ENCODE assay signal across 8 cellular contexts in the genomic region with DNA sequence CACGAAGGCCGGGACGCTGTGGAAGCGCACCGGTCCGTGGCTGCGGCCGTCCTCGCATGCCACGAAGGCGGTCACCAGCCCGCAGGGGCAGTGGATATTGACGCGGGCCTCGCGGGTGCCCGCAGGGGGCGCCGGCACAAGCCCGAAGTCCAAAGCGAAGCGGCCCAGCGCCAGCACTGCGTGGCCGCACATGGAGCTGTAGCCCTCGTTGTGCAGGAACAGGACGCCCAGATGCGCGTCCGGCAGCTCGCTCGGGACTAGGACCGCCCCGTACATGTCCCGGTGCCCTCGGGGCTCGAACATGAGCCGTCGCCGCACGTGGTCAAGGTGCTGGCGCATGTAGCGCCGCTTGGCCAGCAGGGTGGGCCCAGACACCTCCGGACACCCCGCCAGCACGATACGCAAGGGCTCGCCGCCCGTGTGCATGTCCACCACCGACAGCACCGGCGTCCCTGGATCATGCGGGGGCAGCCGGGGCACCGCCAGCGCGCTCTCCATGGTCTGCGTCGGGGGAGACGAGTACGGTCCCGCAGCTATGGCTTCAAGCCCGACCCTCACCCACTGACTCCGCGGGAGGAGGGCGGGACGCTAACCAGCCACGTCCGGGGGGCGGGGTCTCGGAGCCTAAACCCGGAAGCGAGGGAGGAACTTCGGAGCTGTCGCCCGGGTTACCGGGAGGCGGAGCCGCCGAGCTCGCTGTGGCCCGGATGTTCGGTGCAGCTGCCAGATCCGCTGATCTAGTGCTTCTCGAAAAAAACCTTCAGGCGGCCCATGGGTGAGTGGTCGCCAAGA. TPM values are rescaled to one million over a fixed set of nuclear protein-coding genes. Genes with fewer than 3 reads are reported as not detected.
DNase-seq lines count a peak whose midpoint lies in the region; ATAC-seq and TF ChIP-seq lines count a peak whose summit lies in the region.

A gene with protein sequence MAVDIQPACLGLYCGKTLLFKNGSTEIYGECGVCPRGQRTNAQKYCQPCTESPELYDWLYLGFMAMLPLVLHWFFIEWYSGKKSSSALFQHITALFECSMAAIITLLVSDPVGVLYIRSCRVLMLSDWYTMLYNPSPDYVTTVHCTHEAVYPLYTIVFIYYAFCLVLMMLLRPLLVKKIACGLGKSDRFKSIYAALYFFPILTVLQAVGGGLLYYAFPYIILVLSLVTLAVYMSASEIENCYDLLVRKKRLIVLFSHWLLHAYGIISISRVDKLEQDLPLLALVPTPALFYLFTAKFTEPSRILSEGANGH (plus strand): TSS at position 699 of the 792 bp plus-strand sequence. CDS start 73 bp downstream, at position 772.
A gene (minus strand): TSS at position 590 of the 792 bp plus-strand sequence. CDS start 92 bp downstream, at position 498.

- no peaks in the 10 kb centered on the region for H3K27me3 ChIP-seq in OCI-LY3 (ENCODE audit: low read depth, low read length)

- H3K27ac Mint-ChIP-seq in endothelial cell (ENCODE audit: unreplicated experiment), result peak within 1 kb of the TSS; percentile 96

- peak within 1 kb of the TSS; percentile 88 for H3K4me3 ChIP-seq in OCI-LY3 (ENCODE audit: low read length)

- peaks cover 42% of the 10 kb centered on the region for H3K79me2 ChIP-seq in OCI-LY3 (ENCODE audit: low read length)

- no peaks in the 10 kb centered on the region for H3K9me3 Mint-ChIP-seq in endothelial cell (ENCODE audit: unreplicated experiment)

- peaks cover 16% of the 10 kb centered on the region for H3K36me3 ChIP-seq in OCI-LY3 (replicated peaks; ENCODE audit: low read depth, low read length)

- peak; percentile 86 for ATAC-seq in GM21526 (IDR thresholded peaks at IDR 0.05; ENCODE audit: low FRiP score, unreplicated experiment)

- peaks cover 14% of the 10 kb centered on the region for H3K4me1 ChIP-seq in OCI-LY3 (ENCODE audit: low read length)

- H2AFZ ChIP-seq in OCI-LY3 (ENCODE audit: low read depth, low read length), result peak within 1 kb of the TSS; percentile 81

- H3K9me3 ChIP-seq in OCI-LY3 (ENCODE audit: insufficient read depth, low read length), result no peaks in the 10 kb centered on the region

- peaks cover 1% of the 10 kb centered on the region for H3K36me3 Mint-ChIP-seq in endothelial cell (ENCODE audit: low read depth, unreplicated experiment)

- TF ChIP-seq CTCF in OCI-LY3 (IDR thresholded peaks at IDR 0.05; ENCODE audit: low read depth, low read length) (peak; percentile 59), endothelial cell (IDR thresholded peaks at IDR 0.05; ENCODE audit: unreplicated experiment) (peak; percentile 78)

- H3K27me3 Mint-ChIP-seq in endothelial cell (ENCODE audit: unreplicated experiment), result peaks cover 6% of the 10 kb centered on the region

- DNase-seq in DMS114 treated with DMSO at 0.1 percent for 48 hours (lab: John Stamatoyannopoulos, UW; ENCODE audit: unreplicated experiment) (peak; percentile 84), HuH-7.5 (ENCODE audit: low spot score) (peak; percentile 84), endothelial cell (ENCODE audit: low spot score) (peak; percentile 99), middle frontal gyrus (ENCODE audit: extremely low spot score, low spot score) (peak; percentile 94)
- DNase-seq in activated CD8-positive, alpha-beta memory T cell treated with anti-CD3 and anti-CD28 coated beads, Interleukin-2, amount 50 U/mL, for 48 hours, result peak; percentile 98
- DNase-seq in stimulated activated CD8-positive, alpha-beta memory T cell treated with anti-CD3 and anti-CD28 coated beads, Interleukin-2, amount 100 ng/mL, for 48 hours (ENCODE audit: low read depth in 2 of 2), result peak; percentile 97 to 98

- H3K4me3 Mint-ChIP-seq in endothelial cell (ENCODE audit: unreplicated experiment), result peak within 1 kb of the TSS; percentile 97

- peak within 1 kb of the TSS; percentile 84 for H3K9ac ChIP-seq in OCI-LY3 (ENCODE audit: low read length)

- H4K20me1 ChIP-seq in OCI-LY3 (ENCODE audit: insufficient read depth, low read length), result peaks cover 6% of the 10 kb centered on the region

- peak within 1 kb of the TSS; percentile 87 for H3K4me2 ChIP-seq in OCI-LY3 (ENCODE audit: low read length)

- peak within 1 kb of the TSS; percentile 59 for H3K27ac ChIP-seq in OCI-LY3 (ENCODE audit: low read length)

- peaks cover 24% of the 10 kb centered on the region for H3K4me1 Mint-ChIP-seq in endothelial cell (ENCODE audit: unreplicated experiment)

RNA-seq across cellular contexts. Expression of the first gene that starts in this region (rescaled TPM):
- total RNA-seq in endothelial cell (ENCODE audit: unreplicated experiment), result 36.5 TPM

RNA-seq across cellular contexts. Expression of the second gene that starts in this region (rescaled TPM):
- 11.4 TPM for total RNA-seq in endothelial cell (ENCODE audit: unreplicated experiment)

Comparison
In these comparisons a context has a peak if more than half of its experiments do, and no peak if none do; other contexts are left out.
1. Peak in every context shown above with its lines: DNase-seq, ATAC-seq, H3K4me3 ChIP-seq and H3K27ac ChIP-seq.